In the genomic region with DNA sequence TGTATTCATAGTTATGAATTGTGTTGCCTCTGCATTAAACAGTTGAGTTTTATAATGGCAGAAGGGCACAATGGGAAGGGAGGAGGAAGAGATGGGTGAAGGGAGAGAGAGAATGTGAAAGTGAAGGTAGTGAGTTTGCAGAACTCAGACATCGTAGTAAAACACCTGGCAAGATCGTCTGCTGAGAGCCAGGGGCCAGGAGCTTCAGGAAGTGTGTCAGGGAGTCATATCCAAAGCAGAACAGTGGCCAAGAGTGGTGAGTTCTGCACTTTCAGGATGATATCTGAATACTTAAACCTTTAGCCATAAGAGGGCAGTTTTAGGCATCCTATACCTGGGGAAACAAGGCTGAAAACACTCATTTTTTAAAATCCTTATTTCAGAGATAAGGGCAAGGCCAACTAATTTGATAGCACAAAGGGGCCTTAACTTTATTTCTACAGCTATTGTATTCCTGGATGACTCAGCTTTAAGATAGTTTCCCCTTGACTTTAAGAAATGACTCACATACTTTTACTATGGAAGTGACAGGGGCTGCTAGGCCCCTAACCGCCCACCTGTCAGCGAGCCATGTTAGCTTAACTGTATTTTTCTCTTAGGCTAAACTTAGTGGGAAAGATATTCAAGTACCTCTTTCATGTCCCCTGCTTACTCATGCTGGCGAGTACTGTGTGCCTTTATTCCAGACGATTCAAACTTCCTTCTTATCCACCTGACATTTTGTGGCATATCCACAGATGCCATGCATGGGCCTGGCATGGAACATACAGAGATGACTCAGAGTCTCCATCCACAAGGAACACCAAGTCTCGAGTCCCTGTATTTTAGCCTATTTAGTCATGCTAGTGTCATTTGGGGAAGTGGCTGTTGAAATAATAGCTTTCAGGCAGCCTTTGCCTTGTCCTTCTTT, we compare ENCODE assay signal across 8 cellular contexts. TPM values are rescaled to one million over a fixed set of nuclear protein-coding genes. Genes with fewer than 3 reads are reported as not detected.
A peak's percentile ranks its signal among the peaks of the same experiment; 100 is the strongest.
DNase-seq lines count a peak whose midpoint lies in the region; ATAC-seq and TF ChIP-seq lines count a peak whose summit lies in the region.

No MANE protein-coding gene starts in this region.

- no peaks in the 10 kb centered on the region for H3K27me3 Mint-ChIP-seq in activated T-helper 2 cell treated with anti-CD3 and anti-CD28 coated beads, Interferon-gamma antibody, Interleukin-2, Interleukin-4, amounts not matched to agents 10 μg/mL and 5 μg/mL and 100 μg/mL, durations not matched to agents 14 hours and 24 hours and 36 hours (ENCODE audit: low read depth)

- DNase-seq in GM10266 (ENCODE audit: extremely low spot score) (peak; percentile 44), Kasumi-1 (lab: John Stamatoyannopoulos, UW) (peak; percentile 20 to 33), inferior parietal cortex (ENCODE audit: extremely low spot score) (peak; percentile 56), KG1 (lab: John Stamatoyannopoulos, UW) (no peak), NCI-H774 (lab: John Stamatoyannopoulos, UW) (no peak)
- DNase-seq in activated T-helper 2 cell treated with anti-CD3 and anti-CD28 coated beads, Interferon-gamma antibody, Interleukin-2, Interleukin-4, amounts not matched to agents 10 μg/mL and 5 μg/mL and 100 μg/mL, durations not matched to agents 14 hours and 24 hours and 36 hours (ENCODE audit: low spot score), result no peak
- peak; percentile 10 to 47 for DNase-seq in stimulated activated CD8-positive, alpha-beta memory T cell treated with anti-CD3 and anti-CD28 coated beads, Interleukin-15, amount 100 ng/mL, for 4 hours (ENCODE audit: low read depth in 2 of 2)

- H3K9me3 Mint-ChIP-seq in activated T-helper 2 cell treated with anti-CD3 and anti-CD28 coated beads, Interferon-gamma antibody, Interleukin-2, Interleukin-4, amounts not matched to agents 10 μg/mL and 5 μg/mL and 100 μg/mL, durations not matched to agents 14 hours and 24 hours and 36 hours, result no peaks in the 10 kb centered on the region

- peaks cover 29% of the 10 kb centered on the region for H3K4me1 Mint-ChIP-seq in activated T-helper 2 cell treated with anti-CD3 and anti-CD28 coated beads, Interferon-gamma antibody, Interleukin-2, Interleukin-4, amounts not matched to agents 10 μg/mL and 5 μg/mL and 100 μg/mL, durations not matched to agents 14 hours and 24 hours and 36 hours (ENCODE audit: low read depth)

- intact Hi-C loops in activated T-helper 2 cell treated with anti-CD3 and anti-CD28 coated beads, Interferon-gamma antibody, Interleukin-2, Interleukin-4, amounts not matched to agents 10 μg/mL and 5 μg/mL and 100 μg/mL, durations not matched to agents 14 hours and 24 hours and 36 hours (cut with micrococcal nuclease), result loop anchor here (1.0 to 5.0 kb wide), 6 partner anchors 10 to 99 kb away; no protein-coding TSS in a partner anchor

- peak; percentile 71 for ATAC-seq in GM21786 (IDR thresholded peaks at IDR 0.05; ENCODE audit: unreplicated experiment)

- peak overlapping the region; percentile 44 for H3K4me3 Mint-ChIP-seq in activated T-helper 2 cell treated with anti-CD3 and anti-CD28 coated beads, Interferon-gamma antibody, Interleukin-2, Interleukin-4, amounts not matched to agents 10 μg/mL and 5 μg/mL and 100 μg/mL, durations not matched to agents 14 hours and 24 hours and 36 hours (ENCODE audit: low read depth)

- H3K36me3 Mint-ChIP-seq in activated T-helper 2 cell treated with anti-CD3 and anti-CD28 coated beads, Interferon-gamma antibody, Interleukin-2, Interleukin-4, amounts not matched to agents 10 μg/mL and 5 μg/mL and 100 μg/mL, durations not matched to agents 14 hours and 24 hours and 36 hours (ENCODE audit: low read depth), result peaks cover 21% of the 10 kb centered on the region

- H3K27ac Mint-ChIP-seq in activated T-helper 2 cell treated with anti-CD3 and anti-CD28 coated beads, Interferon-gamma antibody, Interleukin-2, Interleukin-4, amounts not matched to agents 10 μg/mL and 5 μg/mL and 100 μg/mL, durations not matched to agents 14 hours and 24 hours and 36 hours, result peak overlapping the region; percentile 86

- TF ChIP-seq CTCF in GM10266 (IDR thresholded peaks at IDR 0.05; ENCODE audit: control insufficient read depth, insufficient read depth, low read depth, missing control alignments), result no peak

RNA-seq across cellular contexts. Expression of gene RLBP1, which starts 53.9 kb away (rescaled TPM):
- 0.21 and 0.52 TPM in 2 replicates for total RNA-seq in activated T-helper 2 cell treated with anti-CD3 and anti-CD28 coated beads, Interferon-gamma antibody, Interleukin-2, Interleukin-4, amounts not matched to agents 10 μg/mL and 5 μg/mL and 100 μg/mL, durations not matched to agents 14 hours and 24 hours and 36 hours

Comparison
In these comparisons a context has a peak if more than half of its experiments do, and no peak if none do; other contexts are left out.
1. DNase-seq: peak in GM10266 (single experiment), Kasumi-1 (2 of 2), inferior parietal cortex (single experiment) and stimulated activated CD8-positive, alpha-beta memory T cell treated with anti-CD3 and anti-CD28 coated beads, Interleukin-15, amount 100 ng/mL, for 4 hours (2 of 2); none in activated T-helper 2 cell treated with anti-CD3 and anti-CD28 coated beads, Interferon-gamma antibody, Interleukin-2, Interleukin-4, amounts not matched to agents 10 μg/mL and 5 μg/mL and 100 μg/mL, durations not matched to agents 14 hours and 24 hours and 36 hours (single experiment), KG1 (single experiment) and NCI-H774 (single experiment).